ENCODE assay signal across 6 cellular contexts in the genomic region with DNA sequence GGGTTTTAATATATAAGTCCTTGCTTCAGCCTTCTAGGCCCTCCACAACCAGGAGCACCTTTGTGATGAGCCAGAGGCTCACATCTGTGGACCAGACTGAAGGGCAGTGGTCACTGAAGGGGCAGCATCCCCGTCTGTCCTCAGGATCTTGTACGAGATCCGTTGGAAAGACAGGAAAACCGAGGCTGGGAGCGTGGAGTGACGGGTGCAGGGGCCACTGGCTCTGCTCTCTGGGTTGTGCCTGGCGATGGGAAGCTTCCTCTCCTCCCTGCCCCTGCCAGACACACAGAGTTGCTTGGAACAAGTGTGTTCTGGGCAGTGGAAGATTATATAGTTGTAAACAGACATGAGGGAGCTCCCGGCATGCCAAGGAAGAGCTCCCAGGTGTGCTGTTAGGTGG.
"Had no signal": no experiment of that assay in that cellular context is flagged by ENCODE, and none has a peak within 500 bp of the region (broad histone marks: within the 10 kb centered on the region; RNA-seq: fewer than 3 reads in every experiment).

No MANE protein-coding gene starts in this region.

- H3K4me3 Mint-ChIP-seq: IgD-negative memory B cell had no signal

- ATAC-seq: HepG2, K562 had no signal

- H3K4me3 ChIP-seq: K562 had no signal

- H3K27me3 Mint-ChIP-seq: IgD-negative memory B cell had no signal

- H3K9me3 Mint-ChIP-seq: IgD-negative memory B cell had no signal

- H3K27ac Mint-ChIP-seq: IgD-negative memory B cell had no signal

- DNase-seq: IMR-90, KBM-7 had no signal

- H3K27ac ChIP-seq: HL-60 had no signal
